ENCODE assay signal across 8 cellular contexts in the genomic region with DNA sequence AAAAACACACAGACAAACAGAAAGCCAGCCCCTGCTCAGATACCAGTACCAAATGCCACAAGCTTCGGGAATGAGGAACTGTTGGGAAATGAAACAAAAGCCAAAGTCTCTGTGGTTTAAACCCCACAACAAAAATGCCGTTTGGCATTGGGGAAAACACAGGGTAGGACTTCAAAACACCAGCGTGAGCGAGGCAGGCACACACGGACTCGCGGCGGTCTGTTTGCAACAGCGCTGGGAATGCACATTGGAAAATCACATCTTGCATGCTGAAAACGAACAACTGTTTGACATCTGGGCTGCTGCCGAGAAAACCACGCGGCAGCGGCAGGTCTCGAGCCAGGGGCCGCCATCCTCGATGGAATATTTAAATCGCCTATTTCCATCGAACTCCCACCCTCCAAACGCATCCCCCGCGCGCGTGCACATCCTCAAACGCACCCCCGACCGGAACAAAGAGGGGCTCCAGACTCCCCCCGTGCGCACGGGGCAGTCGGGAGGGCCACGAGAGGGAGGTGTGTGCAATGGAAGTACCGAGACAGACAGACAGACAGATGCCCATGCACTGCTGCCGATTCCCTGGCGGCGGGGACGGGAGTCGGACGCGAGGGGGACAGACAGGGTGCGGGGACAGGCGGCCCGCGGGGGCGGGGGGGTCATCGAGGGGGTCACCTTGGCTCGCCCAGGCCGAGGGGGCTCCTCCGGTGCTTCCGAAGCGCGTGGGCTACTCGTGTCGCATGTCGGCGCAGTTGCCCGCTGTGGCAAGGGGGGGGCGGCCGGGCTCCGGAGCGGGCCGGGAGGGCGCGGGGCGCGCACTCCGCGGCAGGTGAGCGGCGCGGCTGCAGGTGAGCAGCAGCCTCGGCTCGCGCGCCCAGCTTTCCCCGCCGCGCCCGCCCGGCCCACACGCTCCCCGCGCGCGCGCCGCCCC. TPM values are rescaled to one million over a fixed set of nuclear protein-coding genes. Genes with fewer than 3 reads are reported as not detected.
DNase-seq lines count a peak whose midpoint lies in the region; ATAC-seq and TF ChIP-seq lines count a peak whose summit lies in the region.

A gene with protein sequence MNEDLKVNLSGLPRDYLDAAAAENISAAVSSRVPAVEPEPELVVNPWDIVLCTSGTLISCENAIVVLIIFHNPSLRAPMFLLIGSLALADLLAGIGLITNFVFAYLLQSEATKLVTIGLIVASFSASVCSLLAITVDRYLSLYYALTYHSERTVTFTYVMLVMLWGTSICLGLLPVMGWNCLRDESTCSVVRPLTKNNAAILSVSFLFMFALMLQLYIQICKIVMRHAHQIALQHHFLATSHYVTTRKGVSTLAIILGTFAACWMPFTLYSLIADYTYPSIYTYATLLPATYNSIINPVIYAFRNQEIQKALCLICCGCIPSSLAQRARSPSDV (minus strand): TSS at position 880 of the 928 bp plus-strand sequence. CDS start 959 bp downstream, outside the sequence.

- ATAC-seq in lower lobe of right lung (peak in 1 of 2 donors; percentile 18), PC-3 (no peak; the same call in 1 of the 2 replicates), GM19455 (IDR thresholded peaks at IDR 0.05; ENCODE audit: unreplicated experiment) (no peak)

- H2AFZ ChIP-seq in PC-3 (ENCODE audit: low read length), result no peak within 1 kb of the TSS

- no peaks in the 10 kb centered on the region for H3F3A ChIP-seq in PC-3 (ENCODE audit: low read length, unreplicated experiment)

- BruUV-seq in PC-3 (replicated peaks; lab: Mats Ljungman, UMichigan), result no TSS peak

- peaks cover 61% of the 10 kb centered on the region for H3K27me3 ChIP-seq in lower lobe of right lung (ENCODE audit: low read depth)
- peaks cover 0 to 66% of the 10 kb centered on the region in 2 donors for H3K27me3 ChIP-seq in tibial nerve
- H3K27me3 ChIP-seq in PC-3 (ENCODE audit: low read length), result peaks cover 94% of the 10 kb centered on the region

- TF ChIP-seq CTCF in lower lobe of right lung (IDR thresholded peaks at IDR 0.05) (no peak), tibial nerve (IDR thresholded peaks at IDR 0.05) (no peak), PC-3 (conservative IDR thresholded peaks at IDR 0.05; ENCODE audit: low read depth, low read length) (no peak)

- DNase-seq in activated gamma-delta T cell (lab: John Stamatoyannopoulos, UW), result peak; percentile 6
- no peak for DNase-seq in activated gamma-delta T cell treated with Interleukin-2 at 50 U/mL for 16 hours
- peak; percentile 50 for DNase-seq in astrocyte of the hippocampus (ENCODE audit: low read depth, low spot score)
- DNase-seq in lower lobe of right lung, result no peak
- DNase-seq in tibial nerve (ENCODE audit: low spot score in 2 of 2), result no peak
- no peak for DNase-seq in PC-3
- no peak for DNase-seq in NCI-H2029 (lab: John Stamatoyannopoulos, UW)

- H3K4me1 ChIP-seq in lower lobe of right lung (peaks cover 7% of the 10 kb centered on the region), tibial nerve (peaks cover 0 to 17% (median 5%) of the 10 kb centered on the region in 4 donors), PC-3 (ENCODE audit: insufficient read depth, low read length) (no peaks in the 10 kb centered on the region)

- H3K9me2 ChIP-seq in PC-3 (replicated peaks; ENCODE audit: low read length), result no peaks in the 10 kb centered on the region

- no peak within 1 kb of the TSS for H3K4me2 ChIP-seq in PC-3 (ENCODE audit: low read length)

- H3K27ac ChIP-seq in lower lobe of right lung (no peak within 1 kb of the TSS), tibial nerve (no peak within 1 kb of the TSS), PC-3 (ENCODE audit: low read length) (no peak within 1 kb of the TSS)

- H3K79me2 ChIP-seq in PC-3 (ENCODE audit: low read length), result no peaks in the 10 kb centered on the region

- CTCF ChIA-PET in PC-3 (lab: Charles Lee), result no interaction called here

- WGBS in tibial nerve, 2 donors, result 1 to 3% methylated on average over 32 to 61 of the region's 87 CpGs

- no peak for TF ChIP-seq EP300 in tibial nerve (IDR thresholded peaks at IDR 0.05)

- no peak for TF ChIP-seq POLR2A in tibial nerve (IDR thresholded peaks at IDR 0.05)

- intact Hi-C loops in lower lobe of right lung (cut with DNase I) (no loop called here), PC-3 (cut with micrococcal nuclease) (no loop called here)

- H3K36me3 ChIP-seq in lower lobe of right lung, result no peaks in the 10 kb centered on the region
- no peaks in the 10 kb centered on the region for H3K36me3 ChIP-seq in tibial nerve
- no peaks in the 10 kb centered on the region for H3K36me3 ChIP-seq in PC-3 (ENCODE audit: low read depth, low read length)

- POLR2A ChIA-PET in PC-3 (lab: Charles Lee; ENCODE audit: unreplicated experiment), result no interaction called here

- H3K4me3 ChIP-seq in lower lobe of right lung, result peak within 1 kb of the TSS; percentile 38
- H3K4me3 ChIP-seq in tibial nerve, result peak within 1 kb of the TSS in 3 of 4 donors; percentile 20 to 50 (median 33)
- H3K4me3 ChIP-seq in PC-3 (ENCODE audit: low read length), result no peak within 1 kb of the TSS

- no peaks in the 10 kb centered on the region for H4K20me1 ChIP-seq in PC-3 (ENCODE audit: low read length)

- H3K9me3 ChIP-seq in lower lobe of right lung, result no peaks in the 10 kb centered on the region
- H3K9me3 ChIP-seq in tibial nerve, result no peaks in the 10 kb centered on the region
- H3K9me3 ChIP-seq in PC-3 (ENCODE audit: low read length), result no peaks in the 10 kb centered on the region

- H3K9ac ChIP-seq in PC-3 (ENCODE audit: low read length), result no peak within 1 kb of the TSS

RNA-seq across cellular contexts. Expression of the gene that starts here (rescaled TPM):
- not detected for total RNA-seq in lower lobe of right lung
- total RNA-seq in tibial nerve, result under 1 TPM in 3 of 4 donors, not detected in 1; under 0.01 to 0.63 (median 0.39) TPM
- not detected in 2 replicates for total RNA-seq in PC-3 (2014; rRNA removed)

Comparison
In these comparisons a context has a peak if more than half of its experiments do, and no peak if none do; other contexts are left out.
1. DNase-seq: peak in activated gamma-delta T cell (single experiment) and astrocyte of the hippocampus (single experiment); none in activated gamma-delta T cell treated with Interleukin-2 at 50 U/mL for 16 hours (single experiment), lower lobe of right lung (single experiment), tibial nerve (0 of 2), PC-3 (single experiment) and NCI-H2029 (single experiment).